ENCODE assay signal across 1 cellular context in genomic region chr18:493974-494601, GRCh38.
TF ChIP-seq lines count a peak whose summit lies in the region.

No MANE protein-coding gene starts in this region.

TF ChIP-seq in HEK293, 187 proteins besides CTCF, POLR2A, EP300 and RAD21 (continued from another document):
- TF ChIP-seq HIC1 (tag by site-specific recombination; IDR thresholded peaks at IDR 0.05) (no peak), GLI2 (tag by site-specific recombination; IDR thresholded peaks at IDR 0.05; ENCODE audit: borderline replicate concordance, low read depth) (peak; percentile 89), ZNF138 (tag by site-specific recombination; IDR thresholded peaks at IDR 0.05; ENCODE audit: borderline replicate concordance) (no peak)
